33 cellular contexts compared by ENCODE assay signal in genomic region chr12:131836714-131837397, GRCh38. TPM values are rescaled to one million over a fixed set of nuclear protein-coding genes. Genes with fewer than 3 reads are reported as not detected.
"Had no signal": no experiment of that assay in that cellular context is flagged by ENCODE, and none has a peak within 500 bp of the region (broad histone marks: within the 10 kb centered on the region; RNA-seq: fewer than 3 reads in every experiment).

No MANE protein-coding gene starts in this region.

- H3K27ac Mint-ChIP-seq: activated B cell treated with CpG ODN at 0.5 μM for 24 hours; activated CD4-positive, alpha-beta memory T cell treated with anti-CD3 and anti-CD28 coated beads for 36 hours; activated naive CD4-positive, alpha-beta T cell treated with anti-CD3 and anti-CD28 coated beads, Interleukin-2, amount 10 ng/mL, durations not matched to agents 7 days and 5 days; activated naive CD8-positive, alpha-beta T cell; activated naive CD8-positive, alpha-beta T cell treated with anti-CD3 and anti-CD28 coated beads, Interleukin-2, amount 50 U/mL, for 24 hours; activated T-helper 1 cell treated with anti-CD3 and anti-CD28 coated beads, Interleukin-12 subunit alpha, Interleukin-12 subunit beta, Interleukin-2, Interleukin-4 antibody, amounts not matched to agents 30 ng/mL and 10 ng/mL and 1 ng/mL, durations not matched to agents 14 hours and 24 hours and 36 hours had no signal

- H3K4me2 ChIP-seq: KMS-11, PC-9 had no signal

- H3K36me3 Mint-ChIP-seq: activated CD4-positive, alpha-beta memory T cell treated with anti-CD3 and anti-CD28 coated beads for 36 hours; activated naive CD4-positive, alpha-beta T cell treated with anti-CD3 and anti-CD28 coated beads, Interleukin-2, amount 10 ng/mL, durations not matched to agents 7 days and 5 days; activated naive CD8-positive, alpha-beta T cell; brain had no signal

- H3K27ac ChIP-seq: KMS-11, PC-9, RWPE1, VCaP had no signal

- H3K4me3 Mint-ChIP-seq: activated B cell treated with CpG ODN at 0.5 μM for 24 hours; activated CD4-positive, alpha-beta memory T cell treated with anti-CD3 and anti-CD28 coated beads for 36 hours; activated naive CD4-positive, alpha-beta T cell treated with anti-CD3 and anti-CD28 coated beads, Interleukin-2, amount 10 ng/mL, durations not matched to agents 7 days and 5 days; activated naive CD8-positive, alpha-beta T cell; activated naive CD8-positive, alpha-beta T cell treated with anti-CD3 and anti-CD28 coated beads, Interleukin-2, amount 50 U/mL, for 24 hours; activated T-cell treated with anti-CD3 and anti-CD28 coated beads, Interleukin-2, amount 50 U/mL, for 4 hours; activated T-helper 1 cell treated with anti-CD3 and anti-CD28 coated beads, Interleukin-12 subunit alpha, Interleukin-12 subunit beta, Interleukin-2, Interleukin-4 antibody, amounts not matched to agents 30 ng/mL and 10 ng/mL and 1 ng/mL, durations not matched to agents 14 hours and 24 hours and 36 hours; brain had no signal

- H3K4me1 Mint-ChIP-seq: activated B cell treated with CpG ODN at 0.5 μM for 24 hours; activated naive CD8-positive, alpha-beta T cell treated with anti-CD3 and anti-CD28 coated beads, Interleukin-2, amount 50 U/mL, for 24 hours had no signal

- H3K9me3 Mint-ChIP-seq: activated B cell treated with CpG ODN at 0.5 μM for 24 hours; activated CD4-positive, alpha-beta memory T cell treated with anti-CD3 and anti-CD28 coated beads for 36 hours; activated naive CD4-positive, alpha-beta T cell treated with anti-CD3 and anti-CD28 coated beads, Interleukin-2, amount 10 ng/mL, durations not matched to agents 7 days and 5 days; activated naive CD8-positive, alpha-beta T cell treated with anti-CD3 and anti-CD28 coated beads, Interleukin-2, amount 50 U/mL, for 24 hours; activated T-cell treated with anti-CD3 and anti-CD28 coated beads, Interleukin-2, amount 50 U/mL, for 4 hours; activated T-helper 1 cell treated with anti-CD3 and anti-CD28 coated beads, Interleukin-12 subunit alpha, Interleukin-12 subunit beta, Interleukin-2, Interleukin-4 antibody, amounts not matched to agents 30 ng/mL and 10 ng/mL and 1 ng/mL, durations not matched to agents 14 hours and 24 hours and 36 hours had no signal

- DNase-seq: activated B cell treated with CpG ODN at 0.5 μM for 24 hours; activated CD4-positive, alpha-beta memory T cell treated with anti-CD3 and anti-CD28 coated beads for 36 hours; activated CD4-positive, alpha-beta T cell treated with anti-CD3 and anti-CD28 coated beads for 4 hours; activated CD4-positive, alpha-beta T cell treated with anti-CD3 and anti-CD28 coated beads, Interleukin-2, amount 50 U/mL, for 1 hour; activated CD4-positive, CD25-positive, alpha-beta regulatory T cell treated with anti-CD3 and anti-CD28 coated beads, Interleukin-2, amount 50 U/mL, for 72 hours; activated CD8-positive, alpha-beta memory T cell treated with anti-CD3 and anti-CD28 coated beads, Interleukin-2, amount 50 U/mL, for 4 hours; activated naive CD4-positive, alpha-beta T cell treated with anti-CD3 and anti-CD28 coated beads, Interleukin-2, amount 10 ng/mL, durations not matched to agents 7 days and 5 days; activated naive CD8-positive, alpha-beta T cell treated with anti-CD3 and anti-CD28 coated beads, Interleukin-2, amount 50 U/mL, for 24 hours; activated T-cell treated with anti-CD3 and anti-CD28 coated beads for 4 hours; activated T-cell treated with anti-CD3 and anti-CD28 coated beads, Interleukin-2, amount 50 U/mL, for 4 hours; caudate nucleus; NCI-H1092 treated with DMSO at 0.1 percent for 48 hours; NCI-H1417; NCI-H146; NCI-H187 treated with DMSO at 0.1 percent for 48 hours; NCI-H2081 treated with DMSO at 0.1 percent for 48 hours; NCI-H2171; NCI-H510A; NCI-H526; NCI-H748 treated with DMSO at 0.1 percent for 48 hours; NK-92 treated with Interleukin-12 subunit alpha and Interleukin-12 subunit beta, amount 100 ng/mL, for 24 hours; PC-9; Right ventricle myocardium superior; T-helper 1 cell; T-helper 2 cell; T-helper 9 cell had no signal

- H2AFZ ChIP-seq: PC-9 had no signal

- ATAC-seq: activated naive CD8-positive, alpha-beta T cell treated with anti-CD3 and anti-CD28 coated beads, Interleukin-2, amount 50 U/mL, for 24 hours; activated T-cell treated with anti-CD3 and anti-CD28 coated beads, Interleukin-2, amount 50 U/mL, for 4 hours had no signal

- H3K9ac ChIP-seq: KMS-11 had no signal

- H3K27me3 Mint-ChIP-seq: brain had no signal

- H3K4me3 ChIP-seq: PC-9 had no signal

RNA-seq across cellular contexts. Expression of gene MMP17, which starts 8.7 kb away (rescaled TPM):
- total RNA-seq: OCI-LY7 had no signal
